ENCODE assay signal across 8 cellular contexts in the genomic region with DNA sequence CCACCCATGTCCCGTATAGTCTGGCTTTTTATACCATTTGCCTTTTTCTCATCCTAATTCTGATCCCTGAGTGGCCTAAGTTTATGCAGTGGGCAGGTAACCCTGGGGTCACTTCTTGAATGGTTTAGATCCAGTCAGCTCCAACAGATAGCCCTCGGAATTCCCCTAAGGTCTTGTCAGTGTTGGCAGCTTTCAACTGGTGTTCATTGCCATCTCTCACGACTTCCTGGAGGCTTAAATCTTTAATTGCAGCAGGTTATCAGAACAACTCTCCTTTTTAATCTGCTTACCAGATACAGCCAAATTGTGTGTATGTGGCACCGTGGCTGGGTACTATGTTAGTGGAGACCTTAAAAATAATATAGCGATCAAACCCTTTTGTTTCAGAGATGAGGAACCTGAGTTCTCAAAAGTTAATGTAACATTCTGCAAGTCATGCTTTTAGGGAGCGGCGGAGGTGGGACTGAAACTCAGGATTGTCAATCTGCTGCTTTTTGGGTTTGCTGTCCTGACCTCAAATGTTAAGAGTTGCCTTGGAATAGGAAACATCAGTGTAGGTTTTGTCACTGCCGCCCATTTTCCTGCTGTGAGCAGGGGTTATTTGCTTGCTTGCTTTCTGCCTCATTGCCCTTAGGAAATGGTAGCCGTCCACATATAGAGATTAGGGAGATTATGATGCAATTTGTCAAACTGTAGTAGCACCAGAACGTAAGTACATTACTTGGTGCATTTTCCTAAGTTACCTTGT. TPM values are rescaled to one million over a fixed set of nuclear protein-coding genes. Genes with fewer than 3 reads are reported as not detected.
A peak's percentile ranks its signal among the peaks of the same experiment; 100 is the strongest.
DNase-seq lines count a peak whose midpoint lies in the region; ATAC-seq and TF ChIP-seq lines count a peak whose summit lies in the region.

No MANE protein-coding gene starts in this region.

- no peaks in the 10 kb centered on the region for H3K36me3 ChIP-seq in Caco-2 (ENCODE audit: control insufficient read depth, insufficient read depth, low read length)

- peaks cover 30% of the 10 kb centered on the region for H3K36me3 Mint-ChIP-seq in Caco-2 (ENCODE audit: insufficient read depth, unreplicated experiment)
- H3K36me3 Mint-ChIP-seq in activated naive CD4-positive, alpha-beta T cell treated with anti-CD3 and anti-CD28 coated beads, Interleukin-2, amount 50 U/mL, for 24 hours, result peaks cover 7% of the 10 kb centered on the region

- no TSS peak for BruUV-seq in Caco-2 (replicated peaks; lab: Mats Ljungman, UMichigan)

- no peaks in the 10 kb centered on the region for H3K27me3 ChIP-seq in Caco-2 (replicated peaks; ENCODE audit: control insufficient read depth, insufficient read depth, low read length)

- peaks cover 4% of the 10 kb centered on the region for H3K4me1 ChIP-seq in Caco-2

- CTCF ChIA-PET in Caco-2 (lab: Charles Lee), result interaction anchor here (1.1 to 1.4 kb wide), 2 partner anchors 12 to 149 kb away, joined by 5 read pairs; no protein-coding TSS in a partner anchor

- H3K27me3 Mint-ChIP-seq in Caco-2 (ENCODE audit: insufficient read depth, unreplicated experiment), result no peaks in the 10 kb centered on the region
- H3K27me3 Mint-ChIP-seq in activated naive CD4-positive, alpha-beta T cell treated with anti-CD3 and anti-CD28 coated beads, Interleukin-2, amount 50 U/mL, for 24 hours, result no peaks in the 10 kb centered on the region
- H3K27me3 Mint-ChIP-seq in stimulated activated naive CD8-positive, alpha-beta T cell treated with anti-CD3 and anti-CD28 coated beads, Interleukin-15, amount 100 ng/mL, for 72 hours, result no peaks in the 10 kb centered on the region

- POLR2A ChIA-PET in Caco-2 (lab: Charles Lee), result interaction anchor here (0.6 to 1.7 kb wide), 2 partner anchors 124 to 148 kb away, joined by 4 to 6 read pairs; no protein-coding TSS in a partner anchor

- H3K9me3 ChIP-seq in Caco-2 (no peaks in the 10 kb centered on the region), iPS-18c (ENCODE audit: control insufficient read depth, insufficient read depth, low read length) (no peaks in the 10 kb centered on the region)

- no peak for TF ChIP-seq CTCF in Caco-2 (IDR thresholded peaks at IDR 0.05; ENCODE audit: insufficient read depth in 1 of 2, low read depth in 1 of 2, low read length in 1 of 2, severe bottlenecking in 1 of 2, unreplicated experiment in 1 of 2)

- DNase-seq in Caco-2 (no peak), hypothalamus (lab: John Stamatoyannopoulos, UW) (no peak)
- no peak for DNase-seq in stimulated activated naive CD8-positive, alpha-beta T cell treated with anti-CD3 and anti-CD28 coated beads, Interleukin-15, amount 100 ng/mL, for 72 hours
- DNase-seq in activated CD8-positive, alpha-beta memory T cell treated with anti-CD3 and anti-CD28 coated beads, Interleukin-2, amount 50 U/mL, for 4 hours, result no peak

- peak overlapping the region; percentile 93 for H3K4me3 Mint-ChIP-seq in Caco-2 (ENCODE audit: unreplicated experiment)
- H3K4me3 Mint-ChIP-seq in activated naive CD4-positive, alpha-beta T cell treated with anti-CD3 and anti-CD28 coated beads, Interleukin-2, amount 50 U/mL, for 24 hours, result peak overlapping the region; percentile 98
- peak overlapping the region; percentile 91 to 98 for H3K4me3 Mint-ChIP-seq in stimulated activated naive CD8-positive, alpha-beta T cell treated with anti-CD3 and anti-CD28 coated beads, Interleukin-15, amount 100 ng/mL, for 72 hours

- intact Hi-C loops in Caco-2 (cut with micrococcal nuclease; ENCODE audit: unreplicated experiment), result no loop called here

- H3K4me1 Mint-ChIP-seq in Caco-2 (ENCODE audit: low read depth, unreplicated experiment), result peaks cover 16% of the 10 kb centered on the region
- H3K4me1 Mint-ChIP-seq in activated naive CD4-positive, alpha-beta T cell treated with anti-CD3 and anti-CD28 coated beads, Interleukin-2, amount 50 U/mL, for 24 hours, result peaks cover 56% of the 10 kb centered on the region
- peaks cover 42% of the 10 kb centered on the region for H3K4me1 Mint-ChIP-seq in stimulated activated naive CD8-positive, alpha-beta T cell treated with anti-CD3 and anti-CD28 coated beads, Interleukin-15, amount 100 ng/mL, for 72 hours

- H3K27ac Mint-ChIP-seq in Caco-2 (ENCODE audit: unreplicated experiment), result peak overlapping the region; percentile 94
- H3K27ac Mint-ChIP-seq in activated naive CD4-positive, alpha-beta T cell treated with anti-CD3 and anti-CD28 coated beads, Interleukin-2, amount 50 U/mL, for 24 hours, result peak overlapping the region; percentile 97
- peak overlapping the region; percentile 96 to 98 for H3K27ac Mint-ChIP-seq in stimulated activated naive CD8-positive, alpha-beta T cell treated with anti-CD3 and anti-CD28 coated beads, Interleukin-15, amount 100 ng/mL, for 72 hours

- H3K4me3 ChIP-seq in Caco-2 (ENCODE audit: low read depth, low read length), result peak overlapping the region; percentile 67
- peak overlapping the region; percentile 67 for H3K4me3 ChIP-seq in iPS-18c (ENCODE audit: insufficient read depth, low read depth, low read length)

- no peaks in the 10 kb centered on the region for H3K9me3 Mint-ChIP-seq in Caco-2 (ENCODE audit: unreplicated experiment)
- no peaks in the 10 kb centered on the region for H3K9me3 Mint-ChIP-seq in activated naive CD4-positive, alpha-beta T cell treated with anti-CD3 and anti-CD28 coated beads, Interleukin-2, amount 50 U/mL, for 24 hours
- no peaks in the 10 kb centered on the region for H3K9me3 Mint-ChIP-seq in stimulated activated naive CD8-positive, alpha-beta T cell treated with anti-CD3 and anti-CD28 coated beads, Interleukin-15, amount 100 ng/mL, for 72 hours

- ATAC-seq in GM19351 (IDR thresholded peaks at IDR 0.05; ENCODE audit: unreplicated experiment) (peak; percentile 22), HG03565 (IDR thresholded peaks at IDR 0.05; ENCODE audit: unreplicated experiment) (peak; percentile 1)
- peak; percentile 47 for ATAC-seq in stimulated activated naive CD8-positive, alpha-beta T cell treated with anti-CD3 and anti-CD28 coated beads, Interleukin-15, amount 100 ng/mL, for 72 hours

RNA-seq across cellular contexts. Expression of gene DLD, which starts 0.8 kb away (rescaled TPM):
- 140 and 141 TPM in 2 replicates for total RNA-seq in Caco-2 (2022)
